In genomic region chr19:15225797-15226196, GRCh38 we compare ENCODE assay signal across 21 cellular contexts. TPM values are rescaled to one million over a fixed set of nuclear protein-coding genes. Genes with fewer than 3 reads are reported as not detected.
"Had no signal": no experiment of that assay in that cellular context is flagged by ENCODE, and none has a peak within 500 bp of the region (broad histone marks: within the 10 kb centered on the region; RNA-seq: fewer than 3 reads in every experiment).

No MANE protein-coding gene starts in this region.

- H3K36me3 Mint-ChIP-seq: immature natural killer cell; naive thymus-derived CD4-positive, alpha-beta T cell; stimulated activated memory B cell treated with anti-CD40 and anti-IgM and Interleukin-4, amounts not matched to agents 10 μg/mL and 1 μg/mL and 100 μg/mL, for 72 hours had no signal

- H3K36me3 ChIP-seq: ovary, right lobe of liver, spleen, tibial artery, upper lobe of right lung had no signal

- H3K27me3 ChIP-seq: ovary, tibial artery, upper lobe of right lung had no signal

- H3K9me3 ChIP-seq: ovary, right lobe of liver, spleen, tibial artery, upper lobe of right lung had no signal

- H3K4me1 ChIP-seq: right lobe of liver had no signal

- H3K4me3 ChIP-seq: coronary artery, ovary, right lobe of liver, spleen, tibial artery, upper lobe of right lung had no signal

- ATAC-seq: naive thymus-derived CD4-positive, alpha-beta T cell; right lobe of liver; stimulated activated memory B cell treated with anti-CD40 and anti-IgM and Interleukin-4, amounts not matched to agents 10 μg/mL and 1 μg/mL and 100 μg/mL, for 72 hours; upper lobe of right lung had no signal

- DNase-seq: caudate nucleus; effector CD4-positive, alpha-beta T cell; endodermal cell; erythroblast; immature natural killer cell; mammary epithelial cell; naive thymus-derived CD4-positive, alpha-beta T cell; nephron progenitor cell; ovary; right lobe of liver; spleen; stimulated activated CD4-positive, alpha-beta T cell treated with anti-CD3 and anti-CD28 coated beads, Interleukin-15, amount 100 ng/mL, for 24 hours; stimulated activated CD4-positive, alpha-beta T cell treated with anti-CD3 and anti-CD28 coated beads, Interleukin-1b, Interleukin-23, amount 100 ng/mL, for 48 hours; stimulated activated CD4-positive, alpha-beta T cell treated with anti-CD3 and anti-CD28 coated beads, Interleukin-4, amount 100 ng/mL, for 24 hours; tibial artery; upper lobe of right lung had no signal

- H3K4me3 Mint-ChIP-seq: endodermal cell; immature natural killer cell; naive thymus-derived CD4-positive, alpha-beta T cell; nephron progenitor cell; stimulated activated memory B cell treated with anti-CD40 and anti-IgM and Interleukin-4, amounts not matched to agents 10 μg/mL and 1 μg/mL and 100 μg/mL, for 72 hours; stimulated activated naive CD8-positive, alpha-beta T cell treated with anti-CD3 and anti-CD28 coated beads, Interleukin-15, Interleukin-2, amounts not matched to agents 100 ng/mL and 50 ng/mL, for 24 hours had no signal

- H3K27ac ChIP-seq: ovary, right lobe of liver, spleen, upper lobe of right lung had no signal

- H3K27ac Mint-ChIP-seq: endodermal cell; immature natural killer cell; naive thymus-derived CD4-positive, alpha-beta T cell; nephron progenitor cell; stimulated activated memory B cell treated with anti-CD40 and anti-IgM and Interleukin-4, amounts not matched to agents 10 μg/mL and 1 μg/mL and 100 μg/mL, for 72 hours; stimulated activated naive CD8-positive, alpha-beta T cell treated with anti-CD3 and anti-CD28 coated beads, Interleukin-15, Interleukin-2, amounts not matched to agents 100 ng/mL and 50 ng/mL, for 24 hours had no signal

RNA-seq across cellular contexts. Expression of gene EPHX3, which starts 6.5 kb away (rescaled TPM):
- total RNA-seq: dermis microvascular lymphatic vessel endothelial cell, temporal lobe had no signal
- polyA plus RNA-seq: immature natural killer cell; naive thymus-derived CD4-positive, alpha-beta T cell had no signal

RNA-seq across cellular contexts. Expression of gene NOTCH3, which starts 25.0 kb away (rescaled TPM):
- polyA plus RNA-seq: immature natural killer cell; naive thymus-derived CD4-positive, alpha-beta T cell had no signal
